20 cellular contexts compared by ENCODE assay signal in the genomic region with DNA sequence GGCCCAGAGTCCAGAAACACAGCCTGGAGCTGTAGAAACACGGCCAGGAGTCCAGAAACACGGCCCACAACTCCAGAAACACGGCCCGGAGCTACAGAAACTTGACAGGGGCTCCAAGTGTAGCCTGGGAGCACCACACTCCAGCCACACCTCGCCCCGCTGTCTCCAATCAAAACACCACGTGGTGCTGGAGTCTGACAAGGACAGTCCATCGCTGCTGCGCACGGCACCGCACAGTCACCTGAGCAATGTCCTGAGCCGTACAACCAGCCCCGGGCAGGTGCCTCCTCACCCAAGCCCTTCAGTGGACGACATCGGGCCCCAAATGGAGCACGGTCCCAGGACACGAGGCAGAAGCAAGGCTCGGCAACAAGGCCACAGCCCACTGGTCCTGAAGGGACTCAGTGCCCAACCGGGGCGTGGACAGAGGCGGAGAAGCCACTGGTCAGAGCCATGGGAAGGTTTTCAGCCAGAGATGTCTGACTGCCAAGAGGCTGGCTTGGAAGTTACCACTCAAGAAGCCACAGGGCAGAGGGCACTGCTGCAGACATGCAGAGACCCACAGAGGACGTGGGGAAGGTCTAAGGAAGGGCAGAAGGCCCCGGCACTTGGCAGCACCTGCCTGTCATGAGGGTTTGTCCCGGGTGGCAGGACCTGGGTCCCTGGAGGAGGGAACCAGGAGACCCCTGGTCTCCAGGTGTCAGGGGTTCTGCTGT. TPM values are rescaled to one million over a fixed set of nuclear protein-coding genes. Genes with fewer than 3 reads are reported as not detected.
DNase-seq lines count a peak whose midpoint lies in the region; ATAC-seq, FAIRE-seq and TF ChIP-seq lines count a peak whose summit lies in the region.
"Had no signal": no experiment of that assay in that cellular context is flagged by ENCODE, and none has a peak within 500 bp of the region (broad histone marks: within the 10 kb centered on the region; RNA-seq: fewer than 3 reads in every experiment).

No MANE protein-coding gene starts in this region.

- peaks cover 40% of the 10 kb centered on the region for H3K36me3 Mint-ChIP-seq in WTC11

- H3K4me3 ChIP-seq in lung (peak overlapping the region; percentile 60), suprapubic skin (peak overlapping the region; percentile 31), brain microvascular endothelial cell (ENCODE audit: low read depth, low read length) (no peak overlapping the region)
- H3K4me3 ChIP-seq: HAP-1, PC-9 had no signal

- POLR2A ChIA-PET in WTC11 (lab: Charles Lee), result interaction anchor here (0.8 kb wide), 1 partner anchor 16 kb away, joined by 3 read pairs; no protein-coding TSS in a partner anchor

- H3K27ac ChIP-seq in lung (ENCODE audit: low read depth in 1 of 2, low read length in 1 of 2) (peak overlapping the region; percentile 66 to 71), suprapubic skin (peak overlapping the region; percentile 17), brain microvascular endothelial cell (no peak overlapping the region)
- H3K27ac ChIP-seq: PC-9 had no signal

- no peaks in the 10 kb centered on the region for H3K27me3 Mint-ChIP-seq in WTC11 (ENCODE audit: low read depth)
- H3K27me3 Mint-ChIP-seq: activated CD4-positive, alpha-beta T cell treated with anti-CD3 and anti-CD28 coated beads, Interleukin-2, amount 10 ng/mL, durations not matched to agents 24 days and 14 days; CD8-positive, alpha-beta memory T cell; type B pancreatic cell had no signal

- no peak for TF ChIP-seq EP300 in suprapubic skin (IDR thresholded peaks at IDR 0.05)

- ATAC-seq in WTC11 (no peak), lung (ENCODE audit: insufficient read depth, low FRiP score) (no peak)

- no peaks in the 10 kb centered on the region for H3K27me3 ChIP-seq in lung (ENCODE audit: control insufficient read depth, insufficient read depth)
- no peaks in the 10 kb centered on the region for H3K27me3 ChIP-seq in suprapubic skin
- no peaks in the 10 kb centered on the region for H3K27me3 ChIP-seq in brain microvascular endothelial cell (replicated peaks)

- H3K9me3 ChIP-seq in lung (ENCODE audit: control insufficient read depth in 2 of 2, insufficient read depth in 1 of 2, low read length in 1 of 2) (no peaks in the 10 kb centered on the region), suprapubic skin (no peaks in the 10 kb centered on the region)
- H3K9me3 ChIP-seq: HAP-1 had no signal

- CTCF ChIA-PET in WTC11 (lab: Charles Lee), result interaction anchor here (0.7 to 1.3 kb wide), 5 partner anchors 15 to 200 kb away, joined by 3 to 7 read pairs (median 3); no protein-coding TSS in a partner anchor

- no peak for TF ChIP-seq CTCF in WTC11 (IDR thresholded peaks at IDR 0.05)
- no peak for TF ChIP-seq CTCF in lung (IDR thresholded peaks at IDR 0.05; ENCODE audit: control extremely low read depth, extremely low read depth)
- TF ChIP-seq CTCF in suprapubic skin (IDR thresholded peaks at IDR 0.05), result no peak
- TF ChIP-seq CTCF in brain microvascular endothelial cell (IDR thresholded peaks at IDR 0.05; ENCODE audit: low read depth, low read length, missing control alignments), result no peak

- in situ Hi-C loops in brain microvascular endothelial cell (cut with HindIII; ENCODE audit: low pct_ligation_motif_present, low sequenced_read_pairs), result no loop called here

- H3K9me3 Mint-ChIP-seq in WTC11, result no peaks in the 10 kb centered on the region
- H3K9me3 Mint-ChIP-seq: activated CD4-positive, alpha-beta T cell treated with anti-CD3 and anti-CD28 coated beads, Interleukin-2, amount 10 ng/mL, durations not matched to agents 24 days and 14 days; activated T-helper 2 cell treated with anti-CD3 and anti-CD28 coated beads, Interferon-gamma antibody, Interleukin-2, Interleukin-4, amounts not matched to agents 10 μg/mL and 5 μg/mL and 100 μg/mL, durations not matched to agents 14 hours and 24 hours and 36 hours; CD8-positive, alpha-beta memory T cell; type B pancreatic cell had no signal

- WGBS in lung, 2 donors, result 79 to 82% methylated on average over 24 of the region's 24 CpGs
- 97% methylated on average over 21 of the region's 24 CpGs for WGBS in suprapubic skin

- H3K4me1 ChIP-seq in lung (ENCODE audit: control insufficient read depth in 2 of 2, insufficient read depth in 2 of 2, low read length in 2 of 2) (peaks cover 0 to 13% of the 10 kb centered on the region in 2 donors), suprapubic skin (no peaks in the 10 kb centered on the region)
- H3K4me1 ChIP-seq: HAP-1 had no signal

- no peak overlapping the region for H3K4me3 Mint-ChIP-seq in WTC11
- H3K4me3 Mint-ChIP-seq: activated CD4-positive, alpha-beta T cell treated with anti-CD3 and anti-CD28 coated beads, Interleukin-2, amount 10 ng/mL, durations not matched to agents 24 days and 14 days; CD8-positive, alpha-beta memory T cell; type B pancreatic cell had no signal

- no peaks in the 10 kb centered on the region for H3K4me1 Mint-ChIP-seq in WTC11
- H3K4me1 Mint-ChIP-seq: activated CD4-positive, alpha-beta T cell treated with anti-CD3 and anti-CD28 coated beads, Interleukin-2, amount 10 ng/mL, durations not matched to agents 24 days and 14 days had no signal

- H3K27ac Mint-ChIP-seq in WTC11, result peak overlapping the region; percentile 20; the same call in 1 of the 2 replicates
- H3K27ac Mint-ChIP-seq: activated CD4-positive, alpha-beta T cell treated with anti-CD3 and anti-CD28 coated beads, Interleukin-2, amount 10 ng/mL, durations not matched to agents 24 days and 14 days; activated T-helper 2 cell treated with anti-CD3 and anti-CD28 coated beads, Interferon-gamma antibody, Interleukin-2, Interleukin-4, amounts not matched to agents 10 μg/mL and 5 μg/mL and 100 μg/mL, durations not matched to agents 14 hours and 24 hours and 36 hours; type B pancreatic cell had no signal

- FAIRE-seq in frontal cortex (lab: Jason Lieb, UNC), result no peak

- TF ChIP-seq POLR2A in suprapubic skin (IDR thresholded peaks at IDR 0.05), result no peak

- H3K36me3 ChIP-seq in lung (ENCODE audit: control insufficient read depth in 2 of 2, insufficient read depth in 2 of 2, low read length in 2 of 2) (peaks cover 21 to 54% of the 10 kb centered on the region in 2 donors), suprapubic skin (peaks cover 71% of the 10 kb centered on the region), brain microvascular endothelial cell (replicated peaks) (peaks cover 54% of the 10 kb centered on the region)

- DNase-seq in WTC11 (ENCODE audit: low spot score), result no peak
- DNase-seq in dermis blood vessel endothelial cell, result peak; percentile 30
- DNase-seq in lung (ENCODE audit: low spot score), result no peak
- no peak for DNase-seq in suprapubic skin (ENCODE audit: low spot score in 2 of 2)
- DNase-seq in kidney tubule cell (ENCODE audit: low spot score), result no peak
- no peak for DNase-seq in frontal cortex (ENCODE audit: low spot score in 2 of 2)
- DNase-seq in stimulated activated CD4-positive, alpha-beta T cell treated with anti-CD3 and anti-CD28 coated beads, Interleukin-4, amount 100 ng/mL, for 24 hours, result no peak
- no peak for DNase-seq in brain microvascular endothelial cell
- DNase-seq: activated CD4-positive, alpha-beta T cell treated with anti-CD3 and anti-CD28 coated beads, Interleukin-2, amount 10 ng/mL, durations not matched to agents 24 days and 14 days; CD8-positive, alpha-beta memory T cell; DMS79 treated with DMSO at 0.1 percent for 48 hours; KG1; NCI-H1930; NCI-H226; PC-9; stimulated activated CD4-positive, alpha-beta T cell treated with anti-CD3 and anti-CD28 coated beads, Interleukin-2, amount 100 ng/mL, for 24 hours; stimulated activated naive CD4-positive, alpha-beta T cell treated with Interleukin-2 at 50 U/mL for 16 hours had no signal

TF ChIP-seq in WTC11, 78 proteins besides CTCF, POLR2A, EP300 and RAD21 (continues in another document):
- TF ChIP-seq ATF1 (CRISPR knock-in tag; IDR thresholded peaks at IDR 0.05) (no peak), ZNF396 (CRISPR knock-in tag; IDR thresholded peaks at IDR 0.05; ENCODE audit: borderline replicate concordance) (no peak), FOXK1 (CRISPR knock-in tag; IDR thresholded peaks at IDR 0.05) (no peak), ZNF423 (CRISPR knock-in tag; IDR thresholded peaks at IDR 0.05) (no peak)
- TF ChIP-seq, protein P1, sequence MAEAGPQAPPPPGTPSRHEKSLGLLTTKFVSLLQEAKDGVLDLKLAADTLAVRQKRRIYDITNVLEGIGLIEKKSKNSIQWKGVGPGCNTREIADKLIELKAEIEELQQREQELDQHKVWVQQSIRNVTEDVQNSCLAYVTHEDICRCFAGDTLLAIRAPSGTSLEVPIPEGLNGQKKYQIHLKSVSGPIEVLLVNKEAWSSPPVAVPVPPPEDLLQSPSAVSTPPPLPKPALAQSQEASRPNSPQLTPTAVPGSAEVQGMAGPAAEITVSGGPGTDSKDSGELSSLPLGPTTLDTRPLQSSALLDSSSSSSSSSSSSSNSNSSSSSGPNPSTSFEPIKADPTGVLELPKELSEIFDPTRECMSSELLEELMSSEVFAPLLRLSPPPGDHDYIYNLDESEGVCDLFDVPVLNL (CRISPR knock-in tag; IDR thresholded peaks at IDR 0.05; ENCODE audit: borderline replicate concordance, low read depth), result no peak

RNA-seq across cellular contexts. Expression of gene PLPP2, which starts 19.7 kb away (rescaled TPM):
- total RNA-seq in WTC11 (2021) (78.7 to 102 TPM (median 99.6 TPM) in 3 replicates), dermis blood vessel endothelial cell (14.3 and 25.8 TPM in 2 replicates), lung (10 to 100 TPM; 14.1 to 41.3 TPM), suprapubic skin (100 to 1,000 TPM in 3 of 4 donors, 10 to 100 TPM in 1; 75.9 to 114 (median 109) TPM), frontal cortex (2.4 TPM)
- polyA plus RNA-seq in lung, result 10 to 100 TPM; 34.5 to 35.6 TPM
- total RNA-seq: activated T-helper 2 cell treated with anti-CD3 and anti-CD28 coated beads, Interferon-gamma antibody, Interleukin-2, Interleukin-4, amounts not matched to agents 10 μg/mL and 5 μg/mL and 100 μg/mL, durations not matched to agents 14 hours and 24 hours and 36 hours; CD8-positive, alpha-beta memory T cell had no signal

RNA-seq across cellular contexts. Expression of gene MIER2, which starts 33.7 kb away (rescaled TPM):
- total RNA-seq in WTC11 (2021) (56.3 to 63.6 TPM (median 60.9 TPM) in 3 replicates), dermis blood vessel endothelial cell (16.5 and 29.0 TPM in 2 replicates), lung (10 to 100 TPM; 19.4 to 34.0 TPM), suprapubic skin (10 to 100 TPM; 17.5 to 55.7 (median 44.8) TPM), frontal cortex (3.7 TPM)
- polyA plus RNA-seq in lung, result 10 to 100 TPM; 22.5 to 34.9 TPM
